11 cellular contexts compared by ENCODE assay signal in genomic region chr15:48005921-48006541, GRCh38.
DNase-seq lines count a peak whose midpoint lies in the region; ATAC-seq and TF ChIP-seq lines count a peak whose summit lies in the region.
"Had no signal": no experiment of that assay in that cellular context is flagged by ENCODE, and none has a peak within 500 bp of the region (broad histone marks: within the 10 kb centered on the region; RNA-seq: fewer than 3 reads in every experiment).

No MANE protein-coding gene starts in this region.

- intact Hi-C loops in CD8-positive, alpha-beta T cell (cut with DNase I, micrococcal nuclease), result no loop called here

- H3K56ac ChIP-seq in mesendoderm (ENCODE audit: low read length), result no peak overlapping the region

- no peak overlapping the region for H4K8ac ChIP-seq in mesendoderm (ENCODE audit: low read depth, low read length)

- no peak overlapping the region for H3K27ac Mint-ChIP-seq in activated naive CD4-positive, alpha-beta T cell treated with anti-CD3 and anti-CD28 coated beads, Interleukin-2, amount 10 ng/mL, durations not matched to agents 7 days and 5 days
- no peak overlapping the region for H3K27ac Mint-ChIP-seq in CD8-positive, alpha-beta T cell

- CTCF ChIA-PET in activated naive CD4-positive, alpha-beta T cell treated with anti-CD3 and anti-CD28 coated beads, Interleukin-2, amount 10 ng/mL, durations not matched to agents 7 days and 5 days (lab: Charles Lee), result no interaction called here
- CTCF ChIA-PET in CD8-positive, alpha-beta T cell (lab: Charles Lee), result no interaction called here

- H2BK120ac ChIP-seq in mesendoderm (ENCODE audit: low read depth, low read length), result no peak overlapping the region

- no peak overlapping the region for H3K18ac ChIP-seq in mesendoderm (ENCODE audit: low read length)

- WGBS in mesendoderm (ENCODE audit: extremely low coverage, insufficient coverage, low lambda C conversion rate), result no CpG with 5 or more reads among the region's 9 CpGs

- no peaks in the 10 kb centered on the region for H3K9me3 ChIP-seq in CD8-positive, alpha-beta T cell (ENCODE audit: low read length)

- H3K4me1 Mint-ChIP-seq in activated naive CD4-positive, alpha-beta T cell treated with anti-CD3 and anti-CD28 coated beads, Interleukin-2, amount 10 ng/mL, durations not matched to agents 7 days and 5 days, result no peaks in the 10 kb centered on the region
- H3K4me1 Mint-ChIP-seq in CD8-positive, alpha-beta T cell (ENCODE audit: low read depth), result no peaks in the 10 kb centered on the region

- H3K79me2 ChIP-seq in mesendoderm (ENCODE audit: control insufficient read depth, insufficient read depth, low read length), result no peaks in the 10 kb centered on the region

- H3K27me3 Mint-ChIP-seq in activated naive CD4-positive, alpha-beta T cell treated with anti-CD3 and anti-CD28 coated beads, Interleukin-2, amount 10 ng/mL, durations not matched to agents 7 days and 5 days, result no peaks in the 10 kb centered on the region
- peaks cover 5% of the 10 kb centered on the region for H3K27me3 Mint-ChIP-seq in CD8-positive, alpha-beta T cell (ENCODE audit: low read depth)

- no peak for TF ChIP-seq CTCF in fibroblast of mammary gland (conservative IDR thresholded peaks at IDR 0.05; ENCODE audit: control insufficient read depth, insufficient read depth, low read depth, low read length)
- no peak for TF ChIP-seq CTCF in CD8-positive, alpha-beta T cell (IDR thresholded peaks at IDR 0.05)

- H3K27ac ChIP-seq in mesendoderm (ENCODE audit: low read depth, low read length), result no peak overlapping the region
- no peak overlapping the region for H3K27ac ChIP-seq in CD8-positive, alpha-beta T cell (ENCODE audit: low read depth, low read length)

- no peaks in the 10 kb centered on the region for H3K79me1 ChIP-seq in mesendoderm (ENCODE audit: low read length)

- DNase-seq in NCI-H2171 treated with DMSO at 0.1 percent for 48 hours (lab: John Stamatoyannopoulos, UW) (peak; percentile 53), NCI-H2171 (lab: John Stamatoyannopoulos, UW) (no peak), fibroblast of mammary gland (ENCODE audit: low read depth) (peak; percentile 56), mesendoderm (peak; percentile 36), AG08396 (ENCODE audit: low spot score) (no peak)
- no peak for DNase-seq in activated naive CD4-positive, alpha-beta T cell treated with anti-CD3 and anti-CD28 coated beads, Interleukin-2, amount 10 ng/mL, durations not matched to agents 7 days and 5 days
- no peak for DNase-seq in CD8-positive, alpha-beta T cell
- DNase-seq: activated effector memory CD4-positive, alpha-beta T cell treated with anti-CD3 and anti-CD28 coated beads, Interleukin-2, amount 50 U/mL, for 16 hours; NCI-H446 treated with DMSO at 0.1 percent for 48 hours; substantia nigra had no signal

- H2BK15ac ChIP-seq in mesendoderm (replicated peaks; ENCODE audit: low read depth), result no peak overlapping the region

- H3K36me3 ChIP-seq in mesendoderm (ENCODE audit: control insufficient read depth, insufficient read depth, low read length), result no peaks in the 10 kb centered on the region
- H3K36me3 ChIP-seq in CD8-positive, alpha-beta T cell (ENCODE audit: insufficient read depth, low read length), result no peaks in the 10 kb centered on the region

- no peak overlapping the region for H2BK5ac ChIP-seq in mesendoderm (ENCODE audit: low read length)

- no peaks in the 10 kb centered on the region for H3K9me3 Mint-ChIP-seq in activated naive CD4-positive, alpha-beta T cell treated with anti-CD3 and anti-CD28 coated beads, Interleukin-2, amount 10 ng/mL, durations not matched to agents 7 days and 5 days
- no peaks in the 10 kb centered on the region for H3K9me3 Mint-ChIP-seq in CD8-positive, alpha-beta T cell

- POLR2A ChIA-PET in CD8-positive, alpha-beta T cell (lab: Charles Lee), result no interaction called here

- H3K23ac ChIP-seq in mesendoderm (ENCODE audit: low read length), result no peak overlapping the region

- H3K4me1 ChIP-seq in mesendoderm (ENCODE audit: control insufficient read depth, low read depth, low read length), result no peaks in the 10 kb centered on the region
- no peaks in the 10 kb centered on the region for H3K4me1 ChIP-seq in CD8-positive, alpha-beta T cell (ENCODE audit: insufficient read depth, low read length)

- no peaks in the 10 kb centered on the region for H3K36me3 Mint-ChIP-seq in activated naive CD4-positive, alpha-beta T cell treated with anti-CD3 and anti-CD28 coated beads, Interleukin-2, amount 10 ng/mL, durations not matched to agents 7 days and 5 days
- no peaks in the 10 kb centered on the region for H3K36me3 Mint-ChIP-seq in CD8-positive, alpha-beta T cell

- no peak for ATAC-seq in GM21390 (IDR thresholded peaks at IDR 0.05; ENCODE audit: unreplicated experiment)
- ATAC-seq in CD8-positive, alpha-beta T cell, result no peak

- no peak overlapping the region for H3K4me3 ChIP-seq in fibroblast of mammary gland (ENCODE audit: control insufficient read depth, low read depth, low read length)
- H3K4me3 ChIP-seq in mesendoderm (ENCODE audit: low read length), result no peak overlapping the region
- no peak overlapping the region for H3K4me3 ChIP-seq in CD8-positive, alpha-beta T cell (ENCODE audit: low read depth, low read length)

- no peak overlapping the region for H2AK5ac ChIP-seq in mesendoderm (ENCODE audit: low read length)

- no peak overlapping the region for H3K4ac ChIP-seq in mesendoderm (ENCODE audit: low read depth, low read length)

- H3K9ac ChIP-seq in mesendoderm (ENCODE audit: low read length), result no peak overlapping the region

- no peak overlapping the region for H3K4me2 ChIP-seq in mesendoderm (ENCODE audit: low read length)

- no peaks in the 10 kb centered on the region for H3K27me3 ChIP-seq in mesendoderm (ENCODE audit: insufficient read depth, low read length, poor library complexity)
- no peaks in the 10 kb centered on the region for H3K27me3 ChIP-seq in CD8-positive, alpha-beta T cell (ENCODE audit: insufficient read depth, low read length)

- H3K4me3 Mint-ChIP-seq in activated naive CD4-positive, alpha-beta T cell treated with anti-CD3 and anti-CD28 coated beads, Interleukin-2, amount 10 ng/mL, durations not matched to agents 7 days and 5 days, result no peak overlapping the region
- no peak overlapping the region for H3K4me3 Mint-ChIP-seq in CD8-positive, alpha-beta T cell

- peak overlapping the region; percentile 44 for H4K5ac ChIP-seq in mesendoderm (ENCODE audit: low read length)

Comparison
In these comparisons a context has a peak if more than half of its experiments do, and no peak if none do; other contexts are left out.
1. DNase-seq: peak in NCI-H2171 treated with DMSO at 0.1 percent for 48 hours (single experiment), fibroblast of mammary gland (single experiment) and mesendoderm (single experiment); none in NCI-H2171 (single experiment), activated naive CD4-positive, alpha-beta T cell treated with anti-CD3 and anti-CD28 coated beads, Interleukin-2, amount 10 ng/mL, durations not matched to agents 7 days and 5 days (single experiment), AG08396 (single experiment) and CD8-positive, alpha-beta T cell (0 of 7).